2 cellular contexts compared by ENCODE assay signal in genomic region chr19:35505956-35506355, GRCh38.
TF ChIP-seq lines count a peak whose summit lies in the region.

No MANE protein-coding gene starts in this region.

TF ChIP-seq in HepG2, 621 proteins besides CTCF, POLR2A, EP300 and RAD21:
- TF ChIP-seq ZNF687 (CRISPR knock-in tag; IDR thresholded peaks at IDR 0.05), result peak; percentile 24; the same call in 1 of the 2 replicates
- TF ChIP-seq SMAD9 (CRISPR knock-in tag; IDR thresholded peaks at IDR 0.05), result no peak
- peak; percentile 60 for TF ChIP-seq CEBPG (CRISPR knock-in tag; IDR thresholded peaks at IDR 0.05)
- peak; percentile 89 for TF ChIP-seq ZKSCAN5 (CRISPR knock-in tag; IDR thresholded peaks at IDR 0.05)
- TF ChIP-seq ARNT (IDR thresholded peaks at IDR 0.05), result no peak
- no peak for TF ChIP-seq SOX13 (IDR thresholded peaks at IDR 0.05)
- no peak for TF ChIP-seq SOX13 (CRISPR knock-in tag; conservative IDR thresholded peaks at IDR 0.05 in 1 of 2, IDR thresholded peaks at IDR 0.05 in 1 of 2)
- TF ChIP-seq ZNF337 (CRISPR knock-in tag; IDR thresholded peaks at IDR 0.05; ENCODE audit: borderline replicate concordance, low read depth), result no peak
- TF ChIP-seq MED13 (CRISPR knock-in tag; IDR thresholded peaks at IDR 0.05), result no peak
- TF ChIP-seq ZNF512B (CRISPR knock-in tag; IDR thresholded peaks at IDR 0.05; ENCODE audit: borderline replicate concordance), result no peak

TF ChIP-seq in HEK293T, 16 proteins besides CTCF, POLR2A, EP300 and RAD21:
- TF ChIP-seq LEF1 (IDR thresholded peaks at IDR 0.05; ENCODE audit: borderline replicate concordance) (no peak), CTBP1 (IDR thresholded peaks at IDR 0.05; ENCODE audit: borderline replicate concordance) (no peak), SP1 (IDR thresholded peaks at IDR 0.05) (no peak)
